ENCODE assay signal across 8 cellular contexts in genomic region chr2:212940816-212941215, GRCh38.
DNase-seq lines count a peak whose midpoint lies in the region; ATAC-seq and TF ChIP-seq lines count a peak whose summit lies in the region.

No MANE protein-coding gene starts in this region.

- H3K9me3 ChIP-seq in esophagus (ENCODE audit: control insufficient read depth in 2 of 2, insufficient read depth in 1 of 2, low read depth in 1 of 2, low read length in 1 of 2) = no peaks in the 10 kb centered on the region

- H3K27me3 Mint-ChIP-seq in activated T-helper 2 cell treated with anti-CD3 and anti-CD28 coated beads, Interferon-gamma antibody, Interleukin-2, Interleukin-4, amounts not matched to agents 10 μg/mL and 5 μg/mL and 100 μg/mL, durations not matched to agents 14 hours and 24 hours and 36 hours (ENCODE audit: low read depth) = peaks cover 12% of the 10 kb centered on the region

- no peaks in the 10 kb centered on the region for H3K27me3 ChIP-seq in esophagus (ENCODE audit: control insufficient read depth in 1 of 2, insufficient read depth in 2 of 2, low read length in 2 of 2)

- no peak overlapping the region for H3K4me3 Mint-ChIP-seq in activated T-helper 2 cell treated with anti-CD3 and anti-CD28 coated beads, Interferon-gamma antibody, Interleukin-2, Interleukin-4, amounts not matched to agents 10 μg/mL and 5 μg/mL and 100 μg/mL, durations not matched to agents 14 hours and 24 hours and 36 hours (ENCODE audit: low read depth)

- POLR2A ChIA-PET in HEK293T (lab: Yijun Ruan, JAX) = no interaction called here

- intact Hi-C loops in activated T-helper 2 cell treated with anti-CD3 and anti-CD28 coated beads, Interferon-gamma antibody, Interleukin-2, Interleukin-4, amounts not matched to agents 10 μg/mL and 5 μg/mL and 100 μg/mL, durations not matched to agents 14 hours and 24 hours and 36 hours (cut with micrococcal nuclease) = no loop called here

- H3K4me3 ChIP-seq in esophagus (ENCODE audit: low read depth in 1 of 2, low read length in 2 of 2) = no peak overlapping the region

- WGBS in esophagus, 2 donors = 12 to 21% methylated on average over 2 of the region's 2 CpGs

- peaks cover 0 to 8% of the 10 kb centered on the region in 2 donors for H3K4me1 ChIP-seq in esophagus (ENCODE audit: control insufficient read depth in 2 of 2, insufficient read depth in 2 of 2, low read length in 1 of 2)

- CTCF ChIA-PET in HEK293T (lab: Yijun Ruan, JAX) = no interaction called here

- H3K4me1 Mint-ChIP-seq in activated T-helper 2 cell treated with anti-CD3 and anti-CD28 coated beads, Interferon-gamma antibody, Interleukin-2, Interleukin-4, amounts not matched to agents 10 μg/mL and 5 μg/mL and 100 μg/mL, durations not matched to agents 14 hours and 24 hours and 36 hours (ENCODE audit: low read depth) = peaks cover 3% of the 10 kb centered on the region

- H3K36me3 ChIP-seq in esophagus (ENCODE audit: control insufficient read depth in 2 of 2, insufficient read depth in 2 of 2, low read length in 1 of 2) = no peaks in the 10 kb centered on the region

- no peaks in the 10 kb centered on the region for H3K36me3 Mint-ChIP-seq in activated T-helper 2 cell treated with anti-CD3 and anti-CD28 coated beads, Interferon-gamma antibody, Interleukin-2, Interleukin-4, amounts not matched to agents 10 μg/mL and 5 μg/mL and 100 μg/mL, durations not matched to agents 14 hours and 24 hours and 36 hours (ENCODE audit: low read depth)

- peak; percentile 30 for DNase-seq in HEK293T (ENCODE audit: extremely low spot score)
- peak; percentile 93 for DNase-seq in NCI-H510A treated with DMSO at 0.1 percent for 48 hours (lab: John Stamatoyannopoulos, UW)
- peak; percentile 31 for DNase-seq in pons (ENCODE audit: low spot score)
- no peak for DNase-seq in activated T-helper 2 cell treated with anti-CD3 and anti-CD28 coated beads, Interferon-gamma antibody, Interleukin-2, Interleukin-4, amounts not matched to agents 10 μg/mL and 5 μg/mL and 100 μg/mL, durations not matched to agents 14 hours and 24 hours and 36 hours (ENCODE audit: low spot score)

- ATAC-seq in GM19397 (IDR thresholded peaks at IDR 0.05; ENCODE audit: unreplicated experiment) (no peak), GM18498 (IDR thresholded peaks at IDR 0.05; ENCODE audit: unreplicated experiment) (no peak), HG03196 (IDR thresholded peaks at IDR 0.05; ENCODE audit: unreplicated experiment) (no peak)

- H3K27ac Mint-ChIP-seq in activated T-helper 2 cell treated with anti-CD3 and anti-CD28 coated beads, Interferon-gamma antibody, Interleukin-2, Interleukin-4, amounts not matched to agents 10 μg/mL and 5 μg/mL and 100 μg/mL, durations not matched to agents 14 hours and 24 hours and 36 hours = no peak overlapping the region

- H3K9me3 Mint-ChIP-seq in activated T-helper 2 cell treated with anti-CD3 and anti-CD28 coated beads, Interferon-gamma antibody, Interleukin-2, Interleukin-4, amounts not matched to agents 10 μg/mL and 5 μg/mL and 100 μg/mL, durations not matched to agents 14 hours and 24 hours and 36 hours = no peaks in the 10 kb centered on the region

- peak overlapping the region; percentile 9 to 61 for H3K27ac ChIP-seq in esophagus (ENCODE audit: low read depth in 2 of 2, low read length in 1 of 2)

TF ChIP-seq in HEK293T, 16 proteins besides CTCF, POLR2A, EP300 and RAD21:
- no peak for TF ChIP-seq TARDBP (IDR thresholded peaks at IDR 0.05)
- TF ChIP-seq SP1 (IDR thresholded peaks at IDR 0.05) = no peak
- TF ChIP-seq LEF1 (IDR thresholded peaks at IDR 0.05; ENCODE audit: borderline replicate concordance) = no peak
- no peak for TF ChIP-seq FOXK2 (IDR thresholded peaks at IDR 0.05)
- TF ChIP-seq ARNT (IDR thresholded peaks at IDR 0.05) = no peak
- TF ChIP-seq FOXA1 (IDR thresholded peaks at IDR 0.05) = no peak
- TF ChIP-seq CTBP1 (IDR thresholded peaks at IDR 0.05; ENCODE audit: borderline replicate concordance) = no peak
- TF ChIP-seq ELF4 (IDR thresholded peaks at IDR 0.05) = no peak
- TF ChIP-seq HDGF (IDR thresholded peaks at IDR 0.05; ENCODE audit: borderline replicate concordance) = no peak
TF ChIP-seq in HEK293T: peak in this region for 0.
